Comparison of ENCODE assay signal across 19 cellular contexts in genomic region chr1:36447450-36447849, GRCh38. TPM values are rescaled to one million over a fixed set of nuclear protein-coding genes. Genes with fewer than 3 reads are reported as not detected.
DNase-seq lines count a peak whose midpoint lies in the region; TF ChIP-seq lines count a peak whose summit lies in the region.
"Had no signal": no experiment of that assay in that cellular context is flagged by ENCODE, and none has a peak within 500 bp of the region (broad histone marks: within the 10 kb centered on the region; RNA-seq: fewer than 3 reads in every experiment).

No MANE protein-coding gene starts in this region.

- no peak overlapping the region for H3K4me3 ChIP-seq in BLaER1 treated with 17β-estradiol and CSF1 and Interleukin-3, amounts not matched to agents 10 nM and 100 nM
- no peak overlapping the region for H3K4me3 ChIP-seq in HL-60 (replicated peaks; ENCODE audit: insufficient read depth, low read length)
- no peak overlapping the region for H3K4me3 ChIP-seq in subcutaneous abdominal adipose tissue (ENCODE audit: low read depth in 1 of 5, low read length in 5 of 5)
- H3K4me3 ChIP-seq in esophagus squamous epithelium = no peak overlapping the region
- H3K4me3 ChIP-seq: A549, HAP-1 had no signal

- H3K27me3 ChIP-seq in BLaER1 treated with 17β-estradiol and CSF1 and Interleukin-3, amounts not matched to agents 10 nM and 100 nM = no peaks in the 10 kb centered on the region
- no peaks in the 10 kb centered on the region for H3K27me3 ChIP-seq in HL-60 (ENCODE audit: insufficient read depth, poor library complexity, severe bottlenecking)
- H3K27me3 ChIP-seq in subcutaneous abdominal adipose tissue (ENCODE audit: control insufficient read depth in 5 of 5, insufficient read depth in 4 of 5, low read length in 5 of 5) = no peaks in the 10 kb centered on the region
- no peaks in the 10 kb centered on the region for H3K27me3 ChIP-seq in esophagus squamous epithelium
- H3K27me3 ChIP-seq: BE2C had no signal

- intact Hi-C loops in esophagus squamous epithelium (cut with DNase I) = no loop called here

- TF ChIP-seq CTCF in HL-60 (IDR thresholded peaks at IDR 0.05; ENCODE audit: insufficient read depth, low read length) (no peak), glutamatergic neuron (IDR thresholded peaks at IDR 0.05; ENCODE audit: partially characterized antibody, unreplicated experiment) (no peak), esophagus squamous epithelium (IDR thresholded peaks at IDR 0.05) (no peak)

- TF ChIP-seq POLR2A in esophagus squamous epithelium (IDR thresholded peaks at IDR 0.05) = no peak

- DNase-seq in HL-60 (ENCODE audit: low read depth in 1 of 2, low spot score in 1 of 2) (no peak), glutamatergic neuron (no peak), NCI-H748 treated with DMSO at 0.1 percent for 48 hours (lab: John Stamatoyannopoulos, UW) (no peak), esophagus squamous epithelium (lab: John Stamatoyannopoulos, UW) (no peak)
- DNase-seq in activated naive CD4-positive, alpha-beta T cell (lab: John Stamatoyannopoulos, UW) = no peak
- DNase-seq: 8988T; ACHN; BE2C; C1 segment of cervical spinal cord; Caco-2; CD8-positive, alpha-beta T cell; DMS153; DND-41; GOT3; HFFc6 had no signal

- peaks cover 8% of the 10 kb centered on the region for H3K27me3 Mint-ChIP-seq in glutamatergic neuron (ENCODE audit: unreplicated experiment)

- peak overlapping the region in 6 of 11 experiments; percentile 13 to 45 (median 32); a peak in 4 of 22 replicates for H3K27ac ChIP-seq in BLaER1 treated with 17β-estradiol and CSF1 and Interleukin-3, amounts not matched to agents 10 nM and 100 nM
- peak overlapping the region; percentile 60 for H3K27ac ChIP-seq in HL-60 (replicated peaks)
- H3K27ac ChIP-seq in subcutaneous abdominal adipose tissue (ENCODE audit: low read depth, low read length) = peak overlapping the region; percentile 48
- no peak overlapping the region for H3K27ac ChIP-seq in esophagus squamous epithelium
- H3K27ac ChIP-seq: A549 had no signal

- peak overlapping the region; percentile 50 for H3K27ac Mint-ChIP-seq in glutamatergic neuron (ENCODE audit: unreplicated experiment)
- H3K27ac Mint-ChIP-seq: CD8-positive, alpha-beta T cell; HFFc6 had no signal

- peaks cover 3% of the 10 kb centered on the region for H3K36me3 Mint-ChIP-seq in glutamatergic neuron (ENCODE audit: unreplicated experiment)

- peaks cover 5% of the 10 kb centered on the region for H3K9me3 Mint-ChIP-seq in glutamatergic neuron (ENCODE audit: unreplicated experiment)
- H3K9me3 Mint-ChIP-seq: CD8-positive, alpha-beta T cell; HFFc6 had no signal

- no peaks in the 10 kb centered on the region for H4K20me1 ChIP-seq in BLaER1 treated with 17β-estradiol and CSF1 and Interleukin-3, amounts not matched to agents 10 nM and 100 nM

- peaks cover 27 to 38% (median 31%) of the 10 kb centered on the region in 10 experiments for H3K4me1 ChIP-seq in BLaER1 treated with 17β-estradiol and CSF1 and Interleukin-3, amounts not matched to agents 10 nM and 100 nM
- H3K4me1 ChIP-seq in subcutaneous abdominal adipose tissue (ENCODE audit: control insufficient read depth in 5 of 5, insufficient read depth in 5 of 5, low read length in 5 of 5) = peaks cover 0 to 71% (median 33%) of the 10 kb centered on the region in 5 donors
- H3K4me1 ChIP-seq in esophagus squamous epithelium = peaks cover 0 to 32% (median 23%) of the 10 kb centered on the region in 3 donors
- H3K4me1 ChIP-seq: BE2C, Caco-2 had no signal

- no peaks in the 10 kb centered on the region for H3K9me3 ChIP-seq in BLaER1 treated with 17β-estradiol and CSF1 and Interleukin-3, amounts not matched to agents 10 nM and 100 nM (replicated peaks in 1 of 11)
- H3K9me3 ChIP-seq in subcutaneous abdominal adipose tissue (ENCODE audit: control insufficient read depth in 5 of 5, low read length in 5 of 5) = no peaks in the 10 kb centered on the region
- H3K9me3 ChIP-seq in esophagus squamous epithelium = no peaks in the 10 kb centered on the region
- H3K9me3 ChIP-seq: A549, BE2C, Caco-2, HAP-1 had no signal

- peaks cover 28% of the 10 kb centered on the region for H3K4me1 Mint-ChIP-seq in glutamatergic neuron (ENCODE audit: low read depth, unreplicated experiment)

- H3K4me3 Mint-ChIP-seq in glutamatergic neuron (ENCODE audit: unreplicated experiment) = no peak overlapping the region
- H3K4me3 Mint-ChIP-seq: CD8-positive, alpha-beta T cell; HFFc6 had no signal

- no peaks in the 10 kb centered on the region for H3K36me3 ChIP-seq in BLaER1 treated with 17β-estradiol and CSF1 and Interleukin-3, amounts not matched to agents 10 nM and 100 nM
- no peaks in the 10 kb centered on the region for H3K36me3 ChIP-seq in subcutaneous abdominal adipose tissue (ENCODE audit: control insufficient read depth in 5 of 5, insufficient read depth in 5 of 5, low read length in 5 of 5)
- H3K36me3 ChIP-seq in esophagus squamous epithelium = no peaks in the 10 kb centered on the region
- H3K36me3 ChIP-seq: BE2C, HAP-1 had no signal

- H3K9ac ChIP-seq in BLaER1 treated with 17β-estradiol and CSF1 and Interleukin-3, amounts not matched to agents 10 nM and 100 nM = no peak overlapping the region; a peak in 1 of 22 replicates
- H3K9ac ChIP-seq in subcutaneous abdominal adipose tissue (ENCODE audit: low read length in 5 of 5) = no peak overlapping the region

- peak overlapping the region in 10 of 11 experiments; percentile 41 to 70 (median 61); a peak in 15 of 22 replicates for H3K4me2 ChIP-seq in BLaER1 treated with 17β-estradiol and CSF1 and Interleukin-3, amounts not matched to agents 10 nM and 100 nM
- H3K4me2 ChIP-seq: A549 had no signal

RNA-seq across cellular contexts. Expression of gene OSCP1, which starts 2.8 kb away (rescaled TPM):
- total RNA-seq in glutamatergic neuron (ENCODE audit: unreplicated experiment) (6.3 TPM), esophagus squamous epithelium (1 to 10 TPM; 2.4 to 6.8 (median 4.5) TPM)

RNA-seq across cellular contexts. Expression of gene MRPS15, which starts 16.7 kb away (rescaled TPM):
- 65.4 TPM for total RNA-seq in glutamatergic neuron (ENCODE audit: unreplicated experiment)
- total RNA-seq in esophagus squamous epithelium = 10 to 100 TPM; 49.1 to 96.4 (median 74.0) TPM

RNA-seq across cellular contexts. Expression of gene CSF3R, which starts 35.3 kb away (rescaled TPM):
- total RNA-seq in glutamatergic neuron (ENCODE audit: unreplicated experiment) (not detected), esophagus squamous epithelium (10 to 100 TPM in 1 of 4 donors, 1 to 10 TPM in 2, under 1 TPM in 1; 0.42 to 10.0 (median 4.7) TPM)
- total RNA-seq: HFFc6 had no signal

RNA-seq across cellular contexts. Expression of gene LSM10, which starts 49.7 kb away (rescaled TPM):
- total RNA-seq in glutamatergic neuron (ENCODE audit: unreplicated experiment) = 44.4 TPM
- total RNA-seq in esophagus squamous epithelium = 10 to 100 TPM in 3 of 4 donors, 1 to 10 TPM in 1; 8.5 to 29.4 (median 16.9) TPM

Comparison
In these comparisons a context has a peak if more than half of its experiments do, and no peak if none do; other contexts are left out.
1. H3K27ac ChIP-seq: peak in BLaER1 treated with 17β-estradiol and CSF1 and Interleukin-3, amounts not matched to agents 10 nM and 100 nM (6 of 11), HL-60 (single experiment) and subcutaneous abdominal adipose tissue (single experiment); none in esophagus squamous epithelium (0 of 4).